8 cellular contexts compared by ENCODE assay signal in the genomic region with DNA sequence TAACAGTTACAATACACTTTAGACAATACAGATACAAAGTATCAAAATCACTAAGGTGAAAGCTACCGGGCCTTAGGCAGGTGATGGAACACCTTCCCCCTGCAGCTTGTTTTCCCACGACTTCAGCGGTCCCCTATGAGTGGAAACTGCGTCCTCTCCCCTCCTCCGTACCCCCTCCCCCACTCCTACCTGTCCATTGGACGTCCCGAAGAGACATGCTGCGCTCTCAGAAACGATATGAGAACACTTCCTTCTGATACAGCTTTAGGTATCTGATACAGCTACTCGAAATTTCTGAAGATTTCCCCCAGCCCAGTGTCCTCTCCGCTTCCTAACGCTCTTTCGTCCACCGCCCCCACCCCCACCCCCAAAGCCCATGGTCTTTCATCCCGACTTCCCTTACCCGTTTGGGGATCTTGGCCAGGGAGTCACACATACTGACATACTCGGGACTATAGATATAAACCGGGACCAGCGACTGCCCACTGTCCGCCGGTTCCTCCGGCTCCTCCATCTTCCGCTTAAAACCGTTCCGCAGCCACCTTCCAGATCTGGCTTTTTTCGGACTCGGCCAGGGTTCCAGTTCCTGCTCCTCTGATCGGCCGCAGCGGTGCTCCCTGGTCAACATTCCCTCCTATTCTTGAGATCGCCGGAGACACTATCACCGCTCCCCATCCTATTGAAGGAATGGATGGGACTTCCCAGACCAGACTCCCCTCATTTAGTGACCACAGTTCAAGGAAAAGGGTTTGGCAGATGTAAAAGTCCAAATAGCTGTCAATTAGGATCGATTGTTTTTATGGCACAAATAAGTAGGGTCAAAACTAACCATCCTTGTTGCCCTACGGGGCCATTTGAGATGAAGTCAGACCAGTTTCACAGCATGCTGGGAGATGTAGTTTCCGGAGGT. TPM values are rescaled to one million over a fixed set of nuclear protein-coding genes. Genes with fewer than 3 reads are reported as not detected.
A peak's percentile ranks its signal among the peaks of the same experiment; 100 is the strongest.
DNase-seq lines count a peak whose midpoint lies in the region; ATAC-seq, FAIRE-seq and TF ChIP-seq lines count a peak whose summit lies in the region.

HDAC8 (minus strand) TSS at position 596 of the 910 bp plus-strand sequence; CDS start at position 514, 82 bp downstream.

- no peaks in the 10 kb centered on the region for H3K9me3 ChIP-seq in SJSA1 (replicated peaks)
- H3K9me3 ChIP-seq in adipocyte (ENCODE audit: control insufficient read depth, low read length) = no peaks in the 10 kb centered on the region
- H3K9me3 ChIP-seq in aorta (ENCODE audit: control insufficient read depth, low read length) = no peaks in the 10 kb centered on the region

- peaks cover 6% of the 10 kb centered on the region for H3K4me1 Mint-ChIP-seq in osteocyte (ENCODE audit: unreplicated experiment)

- intact Hi-C loops in Right ventricle myocardium inferior (cut with DNase I) (no loop called here), aorta (cut with DNase I) (no loop called here)

- H3K4me3 ChIP-seq in SJSA1 = peak within 1 kb of the TSS; percentile 61
- peak within 1 kb of the TSS; percentile 84 for H3K4me3 ChIP-seq in adipocyte (ENCODE audit: low read length)
- H3K4me3 ChIP-seq in aorta (ENCODE audit: low read length in 2 of 2) = peak within 1 kb of the TSS; percentile 59 to 66

- peaks cover 9% of the 10 kb centered on the region for H3K36me3 ChIP-seq in SJSA1
- peaks cover 10% of the 10 kb centered on the region for H3K36me3 ChIP-seq in adipocyte (ENCODE audit: control insufficient read depth, insufficient read depth, low read length, severe bottlenecking)
- peaks cover 0 to 2% of the 10 kb centered on the region in 2 donors for H3K36me3 ChIP-seq in aorta (ENCODE audit: control insufficient read depth in 1 of 2, insufficient read depth in 2 of 2, low read length in 1 of 2)

- peaks cover 5% of the 10 kb centered on the region for H3K36me3 Mint-ChIP-seq in osteocyte (ENCODE audit: unreplicated experiment)

- peak; percentile 92 for FAIRE-seq in GM12891 (lab: Jason Lieb, UNC)

- 0 to 27% methylated on average over 36 of the region's 36 CpGs for WGBS in aorta, 2 donors

- ATAC-seq in HG02610 (IDR thresholded peaks at IDR 0.05; ENCODE audit: unreplicated experiment) = peak; percentile 97
- peak; percentile 90 for ATAC-seq in Right ventricle myocardium inferior
- ATAC-seq in aorta (ENCODE audit: low FRiP score) = peak; percentile 88

- peaks cover 14% of the 10 kb centered on the region for H3K4me1 ChIP-seq in SJSA1 (replicated peaks)
- H3K4me1 ChIP-seq in adipocyte (ENCODE audit: control insufficient read depth, insufficient read depth, low read length) = peaks cover 16% of the 10 kb centered on the region
- H3K4me1 ChIP-seq in aorta (ENCODE audit: control insufficient read depth in 1 of 2, insufficient read depth in 2 of 2, low read length in 2 of 2) = peaks cover 0 to 2% of the 10 kb centered on the region in 2 donors

- H3K9me3 Mint-ChIP-seq in osteocyte (ENCODE audit: unreplicated experiment) = peaks cover 4% of the 10 kb centered on the region

- H3K27me3 Mint-ChIP-seq in osteocyte (ENCODE audit: unreplicated experiment) = peaks cover 6% of the 10 kb centered on the region

- H3K27ac Mint-ChIP-seq in osteocyte (ENCODE audit: unreplicated experiment) = peak within 1 kb of the TSS; percentile 89

- no peaks in the 10 kb centered on the region for H3K27me3 ChIP-seq in SJSA1 (replicated peaks)
- peaks cover 15% of the 10 kb centered on the region for H3K27me3 ChIP-seq in adipocyte (replicated peaks; ENCODE audit: control insufficient read depth, insufficient read depth, low read length)
- no peaks in the 10 kb centered on the region for H3K27me3 ChIP-seq in aorta (ENCODE audit: control insufficient read depth in 1 of 2, insufficient read depth in 2 of 2, low read length in 1 of 2)

- H3K27ac ChIP-seq in SJSA1 (peak within 1 kb of the TSS; percentile 61), aorta (ENCODE audit: low read depth in 1 of 2, low read length in 2 of 2) (no peak within 1 kb of the TSS)

- H3K4me3 Mint-ChIP-seq in osteocyte (ENCODE audit: unreplicated experiment) = peak within 1 kb of the TSS; percentile 83

- peak within 1 kb of the TSS; percentile 87 for H3K9ac ChIP-seq in adipocyte (ENCODE audit: low read length)

- TF ChIP-seq POLR2A in GM12891 (IDR thresholded peaks at IDR 0.05; ENCODE audit: low read depth, low read length) = no peak

- DNase-seq in GM12891 (ENCODE audit: insufficient read length, low spot score) (peak; percentile 28), NAMALWA (ENCODE audit: low spot score) (peak; percentile 83), SJSA1 (ENCODE audit: low read depth in 1 of 2, low spot score in 2 of 2) (peak; percentile 67 to 83), adipocyte (ENCODE audit: low read depth) (peak; percentile 82), Right ventricle myocardium inferior (ENCODE audit: missing footprints) (peak; percentile 82), osteocyte (ENCODE audit: extremely low spot score, unreplicated experiment) (no peak), aorta (peak; percentile 80 to 85)

- TF ChIP-seq CTCF in osteocyte (IDR thresholded peaks at IDR 0.05) = no peak

TF ChIP-seq in GM12891, 5 proteins besides CTCF, POLR2A, EP300 and RAD21:
- no peak for TF ChIP-seq PAX5 (IDR thresholded peaks at IDR 0.05; ENCODE audit: insufficient read depth, low read length, severe bottlenecking)
- no peak for TF ChIP-seq SPI1 (IDR thresholded peaks at IDR 0.05; ENCODE audit: low read depth, low read length)
- TF ChIP-seq TAF1 (IDR thresholded peaks at IDR 0.05; ENCODE audit: low read depth, low read length) = no peak
- no peak for TF ChIP-seq POLR2AphosphoS5 (IDR thresholded peaks at IDR 0.05; ENCODE audit: low read depth, low read length)
- no peak for TF ChIP-seq POU2F2 (IDR thresholded peaks at IDR 0.05; ENCODE audit: low read depth, low read length)
TF ChIP-seq in GM12891: peak in this region for 0.

RNA-seq across cellular contexts. Expression of gene HDAC8, which starts in this region (rescaled TPM):
- polyA plus RNA-seq in GM12891 (2012; ENCODE audit: low read depth, missing spikeins) = 21.2 TPM
- 29.0 and 33.3 TPM in 2 replicates for total RNA-seq in SJSA1 (2014; rRNA removed; shearing (Covaris generic))
- total RNA-seq in Right ventricle myocardium inferior (18.6 TPM), osteocyte (30.1 and 30.7 TPM in 2 replicates), aorta (10 to 100 TPM; 40.0 to 46.4 TPM)
- 10 to 100 TPM; 16.8 to 24.5 TPM for polyA plus RNA-seq in aorta
